8 cellular contexts compared by ENCODE assay signal in the genomic region with DNA sequence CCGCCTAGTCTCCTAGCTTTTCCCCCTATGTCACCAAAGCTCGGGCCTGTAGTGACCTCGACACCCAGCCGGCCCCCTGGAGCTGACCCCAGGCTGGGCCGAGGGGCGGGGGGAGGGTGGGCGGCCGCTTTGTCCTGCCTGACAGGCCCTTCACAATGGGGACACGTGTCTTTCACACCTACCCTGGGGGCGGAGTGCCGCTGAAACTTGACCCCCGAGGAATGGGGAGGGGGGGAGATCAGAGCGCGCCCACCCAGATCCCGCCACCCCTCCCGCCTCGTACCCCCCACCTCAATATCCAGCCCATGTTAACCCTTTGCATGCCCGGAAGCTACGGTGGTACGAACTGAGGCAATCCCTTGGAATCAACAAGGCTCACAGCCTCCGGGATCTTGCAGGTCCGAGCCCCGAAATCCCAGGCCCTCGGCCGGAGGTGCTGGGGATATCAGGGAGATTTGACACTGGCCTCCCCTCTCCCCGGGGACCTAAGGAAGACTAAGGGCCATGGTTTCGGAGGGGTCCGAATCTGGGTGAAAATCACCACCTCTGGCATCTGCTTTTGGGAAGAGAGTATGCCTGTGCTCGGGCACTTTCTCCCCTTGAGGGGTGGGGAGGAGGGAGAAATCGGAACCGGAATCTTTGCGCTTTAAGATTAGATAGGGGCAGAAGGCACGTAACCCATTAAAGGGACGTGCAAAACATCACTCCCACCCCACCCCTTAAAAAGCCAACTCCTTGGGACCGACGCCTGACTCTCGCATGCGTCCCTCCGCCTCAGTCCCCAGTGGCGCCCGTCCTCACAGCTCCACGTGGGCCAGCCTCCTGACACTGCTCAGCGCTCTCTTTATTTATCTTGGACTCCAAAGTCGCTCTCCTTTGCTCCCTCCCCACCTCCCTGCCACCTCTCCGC. TPM values are rescaled to one million over a fixed set of nuclear protein-coding genes. Genes with fewer than 3 reads are reported as not detected.
A peak's percentile ranks its signal among the peaks of the same experiment; 100 is the strongest.
DNase-seq lines count a peak whose midpoint lies in the region; ATAC-seq, FAIRE-seq and TF ChIP-seq lines count a peak whose summit lies in the region.

No MANE protein-coding gene starts in this region.

- peaks cover 43% of the 10 kb centered on the region for H3K4me1 Mint-ChIP-seq in activated naive CD8-positive, alpha-beta T cell treated with anti-CD3 and anti-CD28 coated beads for 36 hours
- H3K4me1 Mint-ChIP-seq in mesothelial cell of epicardium = peaks cover 43% of the 10 kb centered on the region

- H3K27me3 Mint-ChIP-seq in activated naive CD8-positive, alpha-beta T cell treated with anti-CD3 and anti-CD28 coated beads for 36 hours = peaks cover 9% of the 10 kb centered on the region
- peaks cover 39% of the 10 kb centered on the region for H3K27me3 Mint-ChIP-seq in mesothelial cell of epicardium (ENCODE audit: low read depth)

- peak; percentile 22 for DNase-seq in AG20443 (ENCODE audit: low spot score)
- peak; percentile 36 for DNase-seq in HT1080 (ENCODE audit: low read depth)
- peak; percentile 50 for DNase-seq in activated naive CD8-positive, alpha-beta T cell treated with anti-CD3 and anti-CD28 coated beads for 36 hours
- peak in 1 of 2 experiments; percentile 52 for DNase-seq in mesothelial cell of epicardium (ENCODE audit: low spot score in 2 of 2, unreplicated experiment in 2 of 2)
- DNase-seq in GM12892 (ENCODE audit: insufficient read length) = no peak
- no peak for DNase-seq in NCI-H2029 treated with DMSO at 0.1 percent for 48 hours (lab: John Stamatoyannopoulos, UW)

- no peak for ATAC-seq in GM19463 (IDR thresholded peaks at IDR 0.05; ENCODE audit: unreplicated experiment)
- no peak for ATAC-seq in GM19397 (IDR thresholded peaks at IDR 0.05; ENCODE audit: unreplicated experiment)

- no peak for FAIRE-seq in GM12892 (lab: Jason Lieb, UNC)

- peak overlapping the region; percentile 86 for H3K27ac Mint-ChIP-seq in activated naive CD8-positive, alpha-beta T cell treated with anti-CD3 and anti-CD28 coated beads for 36 hours
- peak overlapping the region; percentile 90 for H3K27ac Mint-ChIP-seq in mesothelial cell of epicardium

- H3K9me3 Mint-ChIP-seq in activated naive CD8-positive, alpha-beta T cell treated with anti-CD3 and anti-CD28 coated beads for 36 hours = no peaks in the 10 kb centered on the region
- H3K9me3 Mint-ChIP-seq in mesothelial cell of epicardium = no peaks in the 10 kb centered on the region

- no peak for TF ChIP-seq CTCF in mesothelial cell of epicardium (IDR thresholded peaks at IDR 0.05; ENCODE audit: unreplicated experiment)

- peak overlapping the region; percentile 84 for H3K4me3 Mint-ChIP-seq in activated naive CD8-positive, alpha-beta T cell treated with anti-CD3 and anti-CD28 coated beads for 36 hours
- peak overlapping the region; percentile 68 for H3K4me3 Mint-ChIP-seq in mesothelial cell of epicardium

- no peak for TF ChIP-seq POLR2A in GM12892 (IDR thresholded peaks at IDR 0.05; ENCODE audit: low read depth, low read length)

- peaks cover 1% of the 10 kb centered on the region for H3K36me3 Mint-ChIP-seq in activated naive CD8-positive, alpha-beta T cell treated with anti-CD3 and anti-CD28 coated beads for 36 hours
- H3K36me3 Mint-ChIP-seq in mesothelial cell of epicardium = no peaks in the 10 kb centered on the region

RNA-seq across cellular contexts. Expression of a gene that starts 2.6 kb away (rescaled TPM):
- total RNA-seq in HT1080 (2014; rRNA removed; shearing (Covaris generic)) = 28.4 and 36.1 TPM in 2 replicates
- polyA plus RNA-seq in HT1080 (2015; cell fraction: cytosol; rRNA removed) = 21.0 and 22.0 TPM in 2 replicates
- 16.8 and 19.4 TPM in 2 replicates for polyA plus RNA-seq in HT1080 (2015; cell fraction: nucleus; rRNA removed)
- total RNA-seq in activated naive CD8-positive, alpha-beta T cell treated with anti-CD3 and anti-CD28 coated beads for 36 hours = 1 to 10 TPM; 4.5 TPM
- 13.2 to 13.7 TPM (median 13.4 TPM) in 3 replicates for total RNA-seq in mesothelial cell of epicardium
- not detected for polyA plus RNA-seq in GM12892 (2012; ENCODE audit: missing spikeins)

Comparison
In these comparisons a context has a peak if more than half of its experiments do, and no peak if none do; other contexts are left out.
1. DNase-seq: peak in AG20443 (single experiment), HT1080 (single experiment) and activated naive CD8-positive, alpha-beta T cell treated with anti-CD3 and anti-CD28 coated beads for 36 hours (single experiment); none in GM12892 (single experiment) and NCI-H2029 treated with DMSO at 0.1 percent for 48 hours (single experiment).